In the genomic region with DNA sequence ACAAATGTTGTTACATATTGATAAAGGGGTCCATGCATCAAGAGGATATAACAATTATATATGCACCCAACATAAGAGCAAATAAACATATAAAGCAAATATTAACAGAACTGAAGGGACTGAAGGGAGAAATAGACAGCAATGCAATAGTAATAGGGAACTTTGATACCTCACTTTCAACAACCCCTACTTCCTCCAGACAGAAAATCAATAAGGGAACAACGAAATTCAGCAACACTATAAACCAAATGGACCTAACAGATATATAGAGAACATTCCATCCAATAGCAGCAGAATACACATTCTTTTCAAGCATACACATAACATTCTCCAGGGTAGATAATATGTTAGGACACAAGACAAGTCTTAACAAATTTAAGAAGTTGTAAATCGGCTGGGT, we compare ENCODE assay signal across 35 cellular contexts.
"Had no signal": no experiment of that assay in that cellular context is flagged by ENCODE, and none has a peak within 500 bp of the region (broad histone marks: within the 10 kb centered on the region; RNA-seq: fewer than 3 reads in every experiment).

No MANE protein-coding gene starts in this region.

- H3K36me3 ChIP-seq: adrenal gland, ascending aorta, brain microvascular endothelial cell, breast epithelium had no signal

- H3K9me3 ChIP-seq: body of pancreas had no signal

- FAIRE-seq: TTC549 had no signal

- H3K4me3 ChIP-seq: adrenal gland, ascending aorta, body of pancreas, breast epithelium had no signal

- H3K27ac ChIP-seq: adrenal gland, ascending aorta, body of pancreas, brain microvascular endothelial cell, breast epithelium, VCaP had no signal

- H3K4me1 ChIP-seq: adrenal gland, ascending aorta, body of pancreas, breast epithelium had no signal

- DNase-seq: activated B cell treated with CpG ODN at 0.5 μM for 24 hours; activated CD4-positive, alpha-beta memory T cell treated with anti-CD3 and anti-CD28 coated beads for 36 hours; activated CD4-positive, alpha-beta T cell treated with anti-CD3 and anti-CD28 coated beads for 4 hours; activated CD4-positive, alpha-beta T cell treated with anti-CD3 and anti-CD28 coated beads, Interleukin-2, amount 10 ng/mL, durations not matched to agents 24 days and 14 days; activated CD4-positive, alpha-beta T cell treated with anti-CD3 and anti-CD28 coated beads, Interleukin-2, amount 50 U/mL, for 1 hour; activated CD4-positive, alpha-beta T cell treated with anti-CD3 and anti-CD28 coated beads, Interleukin-2, amount 50 U/mL, for 4 hours; activated CD4-positive, CD25-positive, alpha-beta regulatory T cell treated with anti-CD3 and anti-CD28 coated beads, Interleukin-2, amount 50 U/mL, for 72 hours; activated CD8-positive, alpha-beta memory T cell treated with anti-CD3 and anti-CD28 coated beads, Interleukin-2, amount 50 U/mL, for 4 hours; activated CD8-positive, alpha-beta T cell treated with anti-CD3 and anti-CD28 coated beads for 36 hours; activated effector memory CD4-positive, alpha-beta T cell treated with anti-CD3 and anti-CD28 coated beads, Interleukin-2, amount 50 U/mL, for 16 hours; activated gamma-delta T cell treated with Interleukin-2 at 50 U/mL for 16 hours; activated naive CD4-positive, alpha-beta T cell; activated naive CD4-positive, alpha-beta T cell treated with anti-CD3 and anti-CD28 coated beads for 36 hours; activated naive CD4-positive, alpha-beta T cell treated with anti-CD3 and anti-CD28 coated beads, Interleukin-2, amount 50 U/mL, for 16 hours; activated naive CD8-positive, alpha-beta T cell treated with anti-CD3 and anti-CD28 coated beads for 36 hours; activated T-cell treated with anti-CD3 and anti-CD28 coated beads for 4 hours; activated T-cell treated with anti-CD3 and anti-CD28 coated beads, Interleukin-2, amount 50 U/mL, for 1 hour; activated T-cell treated with anti-CD3 and anti-CD28 coated beads, Interleukin-2, amount 50 U/mL, for 4 hours; activated T-cell treated with anti-CD3 and anti-CD28 coated beads, Interleukin-2, amount 50 U/mL, for 72 hours; adrenal gland; amniotic stem cell; anterior cingulate cortex; body of pancreas; brain microvascular endothelial cell; caudate nucleus; cerebellar nuclear complex; T-helper 1 cell; T-helper 2 cell; T-helper 9 cell had no signal

- H3K27me3 ChIP-seq: adrenal gland, ascending aorta, body of pancreas, brain microvascular endothelial cell, breast epithelium had no signal

- ATAC-seq: activated CD8-positive, alpha-beta T cell treated with anti-CD3 and anti-CD28 coated beads for 36 hours; activated naive CD4-positive, alpha-beta T cell treated with anti-CD3 and anti-CD28 coated beads, Interleukin-2, amount 50 U/mL, for 72 hours; activated T-cell treated with anti-CD3 and anti-CD28 coated beads, Interleukin-2, amount 50 U/mL, for 4 hours; activated T-cell treated with anti-CD3 and anti-CD28 coated beads, Interleukin-2, amount 50 U/mL, for 72 hours; activated T-helper 17 cell treated with anti-CD3 and anti-CD28 coated beads, Interleukin-2, amount 50 U/mL, for 72 hours; body of pancreas had no signal
